26 cellular contexts compared by ENCODE assay signal in genomic region chr14:23030936-23031335, GRCh38. TPM values are rescaled to one million over a fixed set of nuclear protein-coding genes. Genes with fewer than 3 reads are reported as not detected.
A peak's percentile ranks its signal among the peaks of the same experiment; 100 is the strongest.
DNase-seq lines count a peak whose midpoint lies in the region; ATAC-seq and TF ChIP-seq lines count a peak whose summit lies in the region.
"Had no signal": no experiment of that assay in that cellular context is flagged by ENCODE, and none has a peak within 500 bp of the region (broad histone marks: within the 10 kb centered on the region; RNA-seq: fewer than 3 reads in every experiment).

No MANE protein-coding gene starts in this region.

- CTCF ChIA-PET in activated CD8-positive, alpha-beta T cell treated with anti-CD3 and anti-CD28 coated beads for 36 hours (lab: Charles Lee), result interaction anchor here (0.9 to 7.5 kb wide), 7 partner anchors 9 to 44 kb away, joined by 3 to 29 read pairs (median 8); partner anchors contain the start of gene CDH24
- CTCF ChIA-PET in activated CD8-positive, alpha-beta T cell treated with anti-CD3 and anti-CD28 coated beads, Interleukin-2, amount 10 ng/mL, durations not matched to agents 7 days and 5 days (lab: Charles Lee), result interaction anchor here (1.0 to 3.9 kb wide), 5 partner anchors 24 to 101 kb away, joined by 3 to 16 read pairs (median 10); partner anchors contain the start of gene CDH24
- CTCF ChIA-PET in CD4-positive, alpha-beta T cell (lab: Charles Lee), result interaction anchor here (1.0 to 1.8 kb wide), 3 partner anchors 9 to 44 kb away, joined by 3 to 4 read pairs (median 3); no protein-coding TSS in a partner anchor
- CTCF ChIA-PET in naive thymus-derived CD4-positive, alpha-beta T cell (lab: Charles Lee), result interaction anchor here (0.7 to 0.8 kb wide), 2 partner anchors 25 to 49 kb away, joined by 3 to 4 read pairs; no protein-coding TSS in a partner anchor

- peak overlapping the region; percentile 22 for H3K27ac Mint-ChIP-seq in activated CD8-positive, alpha-beta T cell treated with anti-CD3 and anti-CD28 coated beads for 36 hours
- no peak overlapping the region for H3K27ac Mint-ChIP-seq in activated CD8-positive, alpha-beta T cell treated with anti-CD3 and anti-CD28 coated beads, Interleukin-2, amount 10 ng/mL, durations not matched to agents 7 days and 5 days
- peak overlapping the region; percentile 22 for H3K27ac Mint-ChIP-seq in CD4-positive, alpha-beta T cell
- peak overlapping the region; percentile 21 for H3K27ac Mint-ChIP-seq in T-helper 17 cell
- H3K27ac Mint-ChIP-seq in naive thymus-derived CD4-positive, alpha-beta T cell, result peak overlapping the region in 3 of 9 donors; percentile 14 to 73 (median 59)
- H3K27ac Mint-ChIP-seq: activated B cell treated with CpG ODN at 0.5 μM for 24 hours; activated CD4-positive, alpha-beta memory T cell treated with anti-CD3 and anti-CD28 coated beads for 36 hours; CD8-positive, alpha-beta T cell had no signal

- H3K27me3 ChIP-seq in CD4-positive, alpha-beta T cell (ENCODE audit: control insufficient read depth, insufficient read depth, low read length), result no peaks in the 10 kb centered on the region
- H3K27me3 ChIP-seq in naive thymus-derived CD4-positive, alpha-beta T cell (ENCODE audit: control insufficient read depth in 2 of 2, insufficient read depth in 2 of 2, low read length in 2 of 2), result no peaks in the 10 kb centered on the region
- H3K27me3 ChIP-seq: body of pancreas, left lung, MG63, testis had no signal

- no peak for TF ChIP-seq CTCF in activated CD8-positive, alpha-beta T cell treated with anti-CD3 and anti-CD28 coated beads for 36 hours (IDR thresholded peaks at IDR 0.05)
- TF ChIP-seq CTCF in CD4-positive, alpha-beta T cell (IDR thresholded peaks at IDR 0.05), result no peak
- TF ChIP-seq CTCF in GM20000 (IDR thresholded peaks at IDR 0.05; ENCODE audit: extremely low read depth, missing control alignments), result no peak

- no peaks in the 10 kb centered on the region for H3K27me3 Mint-ChIP-seq in activated CD8-positive, alpha-beta T cell treated with anti-CD3 and anti-CD28 coated beads for 36 hours
- no peaks in the 10 kb centered on the region for H3K27me3 Mint-ChIP-seq in activated CD8-positive, alpha-beta T cell treated with anti-CD3 and anti-CD28 coated beads, Interleukin-2, amount 10 ng/mL, durations not matched to agents 7 days and 5 days (ENCODE audit: low read depth)
- no peaks in the 10 kb centered on the region for H3K27me3 Mint-ChIP-seq in CD4-positive, alpha-beta T cell
- no peaks in the 10 kb centered on the region for H3K27me3 Mint-ChIP-seq in T-helper 17 cell
- H3K27me3 Mint-ChIP-seq in naive thymus-derived CD4-positive, alpha-beta T cell, result no peaks in the 10 kb centered on the region
- H3K27me3 Mint-ChIP-seq: activated B cell treated with CpG ODN at 0.5 μM for 24 hours; activated CD4-positive, alpha-beta memory T cell treated with anti-CD3 and anti-CD28 coated beads for 36 hours had no signal

- POLR2A ChIA-PET in activated CD8-positive, alpha-beta T cell treated with anti-CD3 and anti-CD28 coated beads for 36 hours (lab: Charles Lee), result interaction anchor here (1.1 to 2.5 kb wide), 7 partner anchors 8 to 49 kb away, joined by 3 to 9 read pairs (median 5); partner anchors contain the start of gene AJUBA
- POLR2A ChIA-PET in activated CD8-positive, alpha-beta T cell treated with anti-CD3 and anti-CD28 coated beads, Interleukin-2, amount 10 ng/mL, durations not matched to agents 7 days and 5 days (lab: Charles Lee), result interaction anchor here (0.8 to 0.9 kb wide), 2 partner anchors 9 to 24 kb away, joined by 3 to 4 read pairs; no protein-coding TSS in a partner anchor
- POLR2A ChIA-PET in CD4-positive, alpha-beta T cell (lab: Charles Lee), result interaction anchor here (1.0 to 5.3 kb wide), 3 partner anchors 11 to 74 kb away, joined by 4 to 65 read pairs (median 5); partner anchors contain the start of gene HAUS4
- POLR2A ChIA-PET in naive thymus-derived CD4-positive, alpha-beta T cell (lab: Charles Lee), result interaction anchor here (0.7 to 7.6 kb wide), 7 partner anchors 8 to 103 kb away, joined by 3 to 50 read pairs (median 4); no protein-coding TSS in a partner anchor

- intact Hi-C loops in activated CD8-positive, alpha-beta T cell treated with anti-CD3 and anti-CD28 coated beads for 36 hours (cut with micrococcal nuclease), result no loop called here
- intact Hi-C loops in CD4-positive, alpha-beta T cell (cut with DNase I, micrococcal nuclease), result no loop called here
- intact Hi-C loops in naive thymus-derived CD4-positive, alpha-beta T cell (cut with micrococcal nuclease), result no loop called here

- H3K4me3 ChIP-seq in naive thymus-derived CD4-positive, alpha-beta T cell (ENCODE audit: low read length), result no peak overlapping the region
- H3K4me3 ChIP-seq: body of pancreas, left lung, MG63, testis had no signal

- H3K4me3 Mint-ChIP-seq in activated CD8-positive, alpha-beta T cell treated with anti-CD3 and anti-CD28 coated beads for 36 hours, result no peak overlapping the region
- no peak overlapping the region for H3K4me3 Mint-ChIP-seq in activated CD8-positive, alpha-beta T cell treated with anti-CD3 and anti-CD28 coated beads, Interleukin-2, amount 10 ng/mL, durations not matched to agents 7 days and 5 days
- no peak overlapping the region for H3K4me3 Mint-ChIP-seq in CD4-positive, alpha-beta T cell
- H3K4me3 Mint-ChIP-seq in T-helper 17 cell, result no peak overlapping the region
- peak overlapping the region in 6 of 10 donors; percentile 1 to 51 (median 24) for H3K4me3 Mint-ChIP-seq in naive thymus-derived CD4-positive, alpha-beta T cell
- H3K4me3 Mint-ChIP-seq: activated B cell treated with CpG ODN at 0.5 μM for 24 hours; activated CD4-positive, alpha-beta memory T cell treated with anti-CD3 and anti-CD28 coated beads for 36 hours; CD8-positive, alpha-beta T cell had no signal

- peaks cover 3 to 25% (median 9%) of the 10 kb centered on the region in 3 experiments for H3K36me3 ChIP-seq in naive thymus-derived CD4-positive, alpha-beta T cell (ENCODE audit: control insufficient read depth in 2 of 3, insufficient read depth in 3 of 3, low read length in 3 of 3)

- H3K27ac ChIP-seq in CD4-positive, alpha-beta T cell (ENCODE audit: low read depth, low read length), result no peak overlapping the region
- no peak overlapping the region for H3K27ac ChIP-seq in naive thymus-derived CD4-positive, alpha-beta T cell (ENCODE audit: low read depth, low read length)
- H3K27ac ChIP-seq: body of pancreas, left lung, testis had no signal

- H3K36me3 Mint-ChIP-seq in activated CD8-positive, alpha-beta T cell treated with anti-CD3 and anti-CD28 coated beads for 36 hours (ENCODE audit: low read depth), result peaks cover 55% of the 10 kb centered on the region
- H3K36me3 Mint-ChIP-seq in activated CD8-positive, alpha-beta T cell treated with anti-CD3 and anti-CD28 coated beads, Interleukin-2, amount 10 ng/mL, durations not matched to agents 7 days and 5 days (ENCODE audit: low read depth), result peaks cover 51% of the 10 kb centered on the region
- peaks cover 54% of the 10 kb centered on the region for H3K36me3 Mint-ChIP-seq in CD4-positive, alpha-beta T cell (ENCODE audit: low read depth)
- H3K36me3 Mint-ChIP-seq in T-helper 17 cell (ENCODE audit: low read depth), result peaks cover 5% of the 10 kb centered on the region
- H3K36me3 Mint-ChIP-seq in naive thymus-derived CD4-positive, alpha-beta T cell, result peaks cover 5 to 35% (median 26%) of the 10 kb centered on the region in 5 donors

- H3K9me3 ChIP-seq in CD4-positive, alpha-beta T cell (ENCODE audit: control insufficient read depth, low read length), result no peaks in the 10 kb centered on the region
- no peaks in the 10 kb centered on the region for H3K9me3 ChIP-seq in T-helper 17 cell (ENCODE audit: control insufficient read depth, low read length, poor library complexity, severe bottlenecking)
- no peaks in the 10 kb centered on the region for H3K9me3 ChIP-seq in naive thymus-derived CD4-positive, alpha-beta T cell (ENCODE audit: control insufficient read depth in 2 of 3, low read length in 3 of 3)
- H3K9me3 ChIP-seq: body of pancreas, left lung, MG63, testis had no signal

- no peak for ATAC-seq in activated CD8-positive, alpha-beta T cell treated with anti-CD3 and anti-CD28 coated beads for 36 hours
- ATAC-seq in activated CD8-positive, alpha-beta T cell treated with anti-CD3 and anti-CD28 coated beads, Interleukin-2, amount 10 ng/mL, durations not matched to agents 7 days and 5 days, result no peak
- ATAC-seq in CD4-positive, alpha-beta T cell (ENCODE audit: poor library complexity), result no peak
- no peak for ATAC-seq in T-helper 17 cell
- no peak for ATAC-seq in naive thymus-derived CD4-positive, alpha-beta T cell
- ATAC-seq: body of pancreas; CD8-positive, alpha-beta T cell; left lung had no signal

- H3K4me1 ChIP-seq in naive thymus-derived CD4-positive, alpha-beta T cell (ENCODE audit: control insufficient read depth in 2 of 2, insufficient read depth in 2 of 2, low read length in 2 of 2), result peaks cover 9 to 39% of the 10 kb centered on the region in 2 donors

- peaks cover 2% of the 10 kb centered on the region for H3K9me3 Mint-ChIP-seq in activated CD8-positive, alpha-beta T cell treated with anti-CD3 and anti-CD28 coated beads for 36 hours
- H3K9me3 Mint-ChIP-seq in activated CD8-positive, alpha-beta T cell treated with anti-CD3 and anti-CD28 coated beads, Interleukin-2, amount 10 ng/mL, durations not matched to agents 7 days and 5 days (ENCODE audit: insufficient read depth), result no peaks in the 10 kb centered on the region
- no peaks in the 10 kb centered on the region for H3K9me3 Mint-ChIP-seq in CD4-positive, alpha-beta T cell
- H3K9me3 Mint-ChIP-seq in naive thymus-derived CD4-positive, alpha-beta T cell, result peaks cover 0 to 2% (median 0%) of the 10 kb centered on the region in 11 donors
- H3K9me3 Mint-ChIP-seq: activated B cell treated with CpG ODN at 0.5 μM for 24 hours; activated CD4-positive, alpha-beta memory T cell treated with anti-CD3 and anti-CD28 coated beads for 36 hours; CD8-positive, alpha-beta T cell had no signal

- peaks cover 46% of the 10 kb centered on the region for H3K4me1 Mint-ChIP-seq in activated CD8-positive, alpha-beta T cell treated with anti-CD3 and anti-CD28 coated beads for 36 hours (ENCODE audit: low read depth)
- H3K4me1 Mint-ChIP-seq in activated CD8-positive, alpha-beta T cell treated with anti-CD3 and anti-CD28 coated beads, Interleukin-2, amount 10 ng/mL, durations not matched to agents 7 days and 5 days (ENCODE audit: low read depth), result peaks cover 44% of the 10 kb centered on the region
- peaks cover 61% of the 10 kb centered on the region for H3K4me1 Mint-ChIP-seq in CD4-positive, alpha-beta T cell (ENCODE audit: low read depth)
- peaks cover 33% of the 10 kb centered on the region for H3K4me1 Mint-ChIP-seq in T-helper 17 cell
- H3K4me1 Mint-ChIP-seq in naive thymus-derived CD4-positive, alpha-beta T cell, result peaks cover 37 to 64% (median 50%) of the 10 kb centered on the region in 7 donors

- no peak for DNase-seq in activated CD8-positive, alpha-beta T cell treated with anti-CD3 and anti-CD28 coated beads for 36 hours
- no peak for DNase-seq in activated CD8-positive, alpha-beta T cell treated with anti-CD3 and anti-CD28 coated beads, Interleukin-2, amount 10 ng/mL, durations not matched to agents 7 days and 5 days
- no peak for DNase-seq in CD4-positive, alpha-beta T cell
- no peak for DNase-seq in T-helper 17 cell
- DNase-seq in naive thymus-derived CD4-positive, alpha-beta T cell, result no peak
- no peak for DNase-seq in GM20000 (ENCODE audit: low spot score)
- DNase-seq in stimulated activated CD8-positive, alpha-beta memory T cell treated with anti-CD3 and anti-CD28 coated beads, Interleukin-4, amount 100 ng/mL, for 48 hours, result no peak
- no peak for DNase-seq in hypothalamus (lab: John Stamatoyannopoulos, UW)
- DNase-seq: activated B cell treated with CpG ODN at 0.5 μM for 24 hours; activated CD4-positive, alpha-beta memory T cell treated with anti-CD3 and anti-CD28 coated beads for 36 hours; AML-193; body of pancreas; CD8-positive, alpha-beta T cell; left lung; mesendoderm; MG63; NCI-H2029 treated with DMSO at 0.1 percent for 48 hours; NCI-H2227 treated with DMSO at 0.1 percent for 48 hours; NCI-H526 treated with DMSO at 0.1 percent for 48 hours; stimulated activated naive CD4-positive, alpha-beta T cell treated with Interleukin-2 at 50 U/mL for 16 hours; testis had no signal

RNA-seq across cellular contexts. Expression of gene PSMB5, which starts 3.8 kb away (rescaled TPM):
- total RNA-seq in activated CD8-positive, alpha-beta T cell treated with anti-CD3 and anti-CD28 coated beads for 36 hours, result 100 to 1,000 TPM; 119 to 120 TPM
- 10 to 100 TPM; 64.5 to 74.5 TPM for total RNA-seq in activated CD8-positive, alpha-beta T cell treated with anti-CD3 and anti-CD28 coated beads, Interleukin-2, amount 10 ng/mL, durations not matched to agents 7 days and 5 days
- 10 to 100 TPM; 20.1 to 24.5 TPM for total RNA-seq in CD4-positive, alpha-beta T cell
- total RNA-seq in T-helper 17 cell, result 10 to 100 TPM; 17.6 to 19.9 TPM
- 10 to 100 TPM; 19.2 to 69.1 (median 32.8) TPM for total RNA-seq in naive thymus-derived CD4-positive, alpha-beta T cell
- polyA plus RNA-seq in naive thymus-derived CD4-positive, alpha-beta T cell, result 10 to 100 TPM; 53.6 to 74.2 TPM

RNA-seq across cellular contexts. Expression of gene PSMB11, which starts 11.1 kb away (rescaled TPM):
- total RNA-seq in activated CD8-positive, alpha-beta T cell treated with anti-CD3 and anti-CD28 coated beads for 36 hours, result not detected
- not detected for total RNA-seq in activated CD8-positive, alpha-beta T cell treated with anti-CD3 and anti-CD28 coated beads, Interleukin-2, amount 10 ng/mL, durations not matched to agents 7 days and 5 days
- under 1 TPM; 0.16 to 0.31 TPM for total RNA-seq in CD4-positive, alpha-beta T cell
- not detected for total RNA-seq in T-helper 17 cell
- total RNA-seq in naive thymus-derived CD4-positive, alpha-beta T cell, result 1 to 10 TPM in 1 of 5 experiments, under 1 TPM in 3, not detected in 1; 0.32 to 1.1 (median 0.66) TPM
- 1 to 10 TPM in 1 of 2 donors, under 1 TPM in 1; 0.70 to 1.2 TPM for polyA plus RNA-seq in naive thymus-derived CD4-positive, alpha-beta T cell
- total RNA-seq: A172; activated B cell treated with CpG ODN at 0.5 μM for 24 hours; activated CD4-positive, alpha-beta memory T cell treated with anti-CD3 and anti-CD28 coated beads for 36 hours; body of pancreas; CD8-positive, alpha-beta T cell; chondrocyte; glomerular endothelial cell; H1; left lung; omental fat pad had no signal
- polyA plus RNA-seq: H1 had no signal

RNA-seq across cellular contexts. Expression of gene C14orf93, which starts 21.0 kb away (rescaled TPM):
- total RNA-seq in activated CD8-positive, alpha-beta T cell treated with anti-CD3 and anti-CD28 coated beads for 36 hours, result 10 to 100 TPM; 13.2 to 13.5 TPM
- total RNA-seq in activated CD8-positive, alpha-beta T cell treated with anti-CD3 and anti-CD28 coated beads, Interleukin-2, amount 10 ng/mL, durations not matched to agents 7 days and 5 days, result 1 to 10 TPM; 7.8 to 9.0 TPM
- total RNA-seq in CD4-positive, alpha-beta T cell, result 1 to 10 TPM; 7.6 to 8.4 TPM
- total RNA-seq in T-helper 17 cell, result 1 to 10 TPM; 9.0 to 9.1 TPM
- 10 to 100 TPM; 10.9 to 20.5 (median 12.1) TPM for total RNA-seq in naive thymus-derived CD4-positive, alpha-beta T cell
- 1 to 10 TPM; 5.7 to 8.1 TPM for polyA plus RNA-seq in naive thymus-derived CD4-positive, alpha-beta T cell

RNA-seq across cellular contexts. Expression of gene CDH24, which starts 26.4 kb away (rescaled TPM):
- under 1 TPM; 0.69 to 0.72 TPM for total RNA-seq in activated CD8-positive, alpha-beta T cell treated with anti-CD3 and anti-CD28 coated beads for 36 hours
- total RNA-seq in activated CD8-positive, alpha-beta T cell treated with anti-CD3 and anti-CD28 coated beads, Interleukin-2, amount 10 ng/mL, durations not matched to agents 7 days and 5 days, result 1 to 10 TPM; 1.6 to 1.8 TPM
- 1 to 10 TPM; 3.3 to 3.7 TPM for total RNA-seq in CD4-positive, alpha-beta T cell
- total RNA-seq in T-helper 17 cell, result 1 to 10 TPM; 1.6 to 1.8 TPM
- 1 to 10 TPM; 1.5 to 3.7 (median 2.1) TPM for total RNA-seq in naive thymus-derived CD4-positive, alpha-beta T cell
- polyA plus RNA-seq in naive thymus-derived CD4-positive, alpha-beta T cell, result under 1 TPM; 0.30 to 0.52 TPM

RNA-seq across cellular contexts. Expression of gene AJUBA, which starts 48.6 kb away (rescaled TPM):
- 1 to 10 TPM; 2.3 to 2.6 TPM for total RNA-seq in activated CD8-positive, alpha-beta T cell treated with anti-CD3 and anti-CD28 coated beads for 36 hours
- 1 to 10 TPM in 1 of 2 experiments, under 1 TPM in 1; 0.74 to 1.4 TPM for total RNA-seq in activated CD8-positive, alpha-beta T cell treated with anti-CD3 and anti-CD28 coated beads, Interleukin-2, amount 10 ng/mL, durations not matched to agents 7 days and 5 days
- total RNA-seq in CD4-positive, alpha-beta T cell, result 1 to 10 TPM in 1 of 2 experiments, under 1 TPM in 1; 0.67 to 1.1 TPM
- total RNA-seq in T-helper 17 cell, result 1 to 10 TPM; 1.3 to 1.5 TPM
- total RNA-seq in naive thymus-derived CD4-positive, alpha-beta T cell, result 1 to 10 TPM in 3 of 5 experiments, under 1 TPM in 2; 0.49 to 3.2 (median 1.4) TPM
- polyA plus RNA-seq in naive thymus-derived CD4-positive, alpha-beta T cell, result 1 to 10 TPM; 1.6 to 2.3 TPM

Comparison
In these comparisons a context has a peak if more than half of its experiments do, and no peak if none do; other contexts are left out.
1. H3K4me3 Mint-ChIP-seq: peak in naive thymus-derived CD4-positive, alpha-beta T cell (6 of 10); none in activated CD8-positive, alpha-beta T cell treated with anti-CD3 and anti-CD28 coated beads for 36 hours (single experiment), activated CD8-positive, alpha-beta T cell treated with anti-CD3 and anti-CD28 coated beads, Interleukin-2, amount 10 ng/mL, durations not matched to agents 7 days and 5 days (single experiment), CD4-positive, alpha-beta T cell (single experiment) and T-helper 17 cell (single experiment).